1 cellular context compared by ENCODE assay signal in the genomic region with DNA sequence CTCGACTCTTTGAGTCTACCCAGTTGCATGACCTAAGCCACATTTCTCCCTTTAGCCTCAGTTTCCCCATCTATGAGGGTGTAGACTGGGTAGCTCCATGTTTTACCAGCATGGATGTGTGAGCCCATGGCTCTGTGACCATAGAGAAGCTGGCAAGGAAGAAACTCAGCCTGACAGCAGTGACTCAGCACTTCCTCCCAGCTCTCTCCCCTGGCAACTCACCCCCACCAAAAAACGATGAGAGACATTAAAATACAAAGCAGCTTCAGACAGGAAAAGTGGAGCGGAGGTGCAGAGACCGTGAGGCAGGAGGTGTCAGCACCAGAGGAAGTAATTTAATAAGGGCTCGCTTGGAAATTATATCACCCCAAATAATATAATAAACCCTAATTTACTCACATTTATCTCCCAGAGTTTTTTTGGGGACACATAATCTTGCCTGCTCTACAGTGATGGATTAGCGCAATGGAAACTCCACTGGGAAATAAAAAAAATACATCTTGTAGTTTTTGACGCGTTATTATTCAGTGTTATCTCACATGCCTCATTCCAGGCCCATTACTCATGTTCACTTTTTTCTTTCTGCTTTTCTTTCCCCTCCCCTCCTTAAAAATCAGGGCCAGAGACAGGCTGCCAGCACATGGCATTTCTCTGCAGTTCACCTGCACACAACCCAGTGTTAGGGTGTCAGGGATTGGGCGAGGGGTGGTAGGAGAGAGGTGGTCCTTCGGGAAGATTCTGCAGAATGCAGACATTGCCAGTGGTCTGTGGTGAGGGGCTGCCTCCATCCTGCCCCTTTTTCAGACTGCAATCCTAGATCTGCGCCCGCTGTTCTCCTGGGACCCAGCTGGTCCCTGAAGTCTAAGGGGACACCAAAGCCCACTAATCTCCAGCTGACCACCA.
A peak's percentile ranks its signal among the peaks of the same experiment; 100 is the strongest.
TF ChIP-seq lines count a peak whose summit lies in the region.

No MANE protein-coding gene starts in this region.

TF ChIP-seq in IMR-90, 13 proteins besides CTCF, POLR2A, EP300 and RAD21 (continued from another document):
- no peak for TF ChIP-seq MAFK (IDR thresholded peaks at IDR 0.05; ENCODE audit: low read depth, low read length)
- TF ChIP-seq FOS (IDR thresholded peaks at IDR 0.05; ENCODE audit: low read depth, low read length) = no peak
- peak; percentile 90 for TF ChIP-seq NFE2L2 (IDR thresholded peaks at IDR 0.05; ENCODE audit: low read depth, low read length)
